Comparison of ENCODE assay signal across 8 cellular contexts in genomic region chr1:158149175-158149574, GRCh38. TPM values are rescaled to one million over a fixed set of nuclear protein-coding genes. Genes with fewer than 3 reads are reported as not detected.
DNase-seq lines count a peak whose midpoint lies in the region; ATAC-seq and TF ChIP-seq lines count a peak whose summit lies in the region.

No MANE protein-coding gene starts in this region.

- TF ChIP-seq CTCF in AG09309 (IDR thresholded peaks at IDR 0.05; ENCODE audit: control insufficient read depth, insufficient read depth, low read depth, low read length, missing control alignments) (no peak), LNCaP clone FGC (IDR thresholded peaks at IDR 0.05; ENCODE audit: control insufficient read depth, extremely low read depth, insufficient read depth) (no peak)

- DNase-seq in AG09309 (ENCODE audit: low read depth) (no peak), LNCaP clone FGC (ENCODE audit: low read depth) (no peak), Kasumi-1 (lab: John Stamatoyannopoulos, UW) (no peak), NCI-H1930 (lab: John Stamatoyannopoulos, UW) (no peak), AG08396 (ENCODE audit: low spot score) (no peak)
- DNase-seq in naive thymus-derived CD4-positive, alpha-beta T cell = no peak
- DNase-seq in activated effector memory CD4-positive, alpha-beta T cell treated with Interleukin-2 at 50 U/mL for 16 hours = no peak

- H3K36me3 Mint-ChIP-seq in naive thymus-derived CD4-positive, alpha-beta T cell = peaks cover 0 to 4% (median 0%) of the 10 kb centered on the region in 5 donors

- peaks cover 23 to 37% (median 31%) of the 10 kb centered on the region in 7 donors for H3K4me1 Mint-ChIP-seq in naive thymus-derived CD4-positive, alpha-beta T cell

- POLR2A ChIA-PET in naive thymus-derived CD4-positive, alpha-beta T cell (lab: Charles Lee) = no interaction called here

- peaks cover 0 to 4% (median 0%) of the 10 kb centered on the region in 3 experiments for H3K36me3 ChIP-seq in naive thymus-derived CD4-positive, alpha-beta T cell (ENCODE audit: control insufficient read depth in 2 of 3, insufficient read depth in 3 of 3, low read length in 3 of 3)

- H3K4me3 ChIP-seq in AG09309 (ENCODE audit: control insufficient read depth, low read depth, low read length) = peak overlapping the region; percentile 31
- peak overlapping the region; percentile 46 for H3K4me3 ChIP-seq in LNCaP clone FGC (ENCODE audit: low read depth, low read length)
- H3K4me3 ChIP-seq in naive thymus-derived CD4-positive, alpha-beta T cell (ENCODE audit: low read length) = peak overlapping the region; percentile 72

- H3K9me3 Mint-ChIP-seq in naive thymus-derived CD4-positive, alpha-beta T cell = peaks cover 0 to 10% (median 0%) of the 10 kb centered on the region in 11 donors

- H3K27me3 Mint-ChIP-seq in naive thymus-derived CD4-positive, alpha-beta T cell = peaks cover 0 to 5% (median 0%) of the 10 kb centered on the region in 5 donors

- ATAC-seq in naive thymus-derived CD4-positive, alpha-beta T cell = no peak

- H3K4me3 Mint-ChIP-seq in naive thymus-derived CD4-positive, alpha-beta T cell = peak overlapping the region; percentile 86 to 99 (median 96)

- peak overlapping the region; percentile 73 for H3K27ac ChIP-seq in cingulate gyrus (ENCODE audit: low read depth, low read length)
- peak overlapping the region; percentile 68 for H3K27ac ChIP-seq in naive thymus-derived CD4-positive, alpha-beta T cell (ENCODE audit: low read depth, low read length)

- no peaks in the 10 kb centered on the region for H3K9me3 ChIP-seq in naive thymus-derived CD4-positive, alpha-beta T cell (ENCODE audit: control insufficient read depth in 2 of 3, low read length in 3 of 3)

- peak overlapping the region; percentile 83 to 97 (median 90) for H3K27ac Mint-ChIP-seq in naive thymus-derived CD4-positive, alpha-beta T cell

- no peaks in the 10 kb centered on the region for H3K27me3 ChIP-seq in naive thymus-derived CD4-positive, alpha-beta T cell (ENCODE audit: control insufficient read depth in 2 of 2, insufficient read depth in 2 of 2, low read length in 2 of 2)

- CTCF ChIA-PET in naive thymus-derived CD4-positive, alpha-beta T cell (lab: Charles Lee) = interaction anchor here (0.9 kb wide), 1 partner anchor 55 kb away, joined by 3 read pairs; no protein-coding TSS in a partner anchor

- peaks cover 9 to 12% of the 10 kb centered on the region in 2 donors for H3K4me1 ChIP-seq in naive thymus-derived CD4-positive, alpha-beta T cell (ENCODE audit: control insufficient read depth in 2 of 2, insufficient read depth in 2 of 2, low read length in 2 of 2)

- intact Hi-C loops in naive thymus-derived CD4-positive, alpha-beta T cell (cut with micrococcal nuclease) = loop anchor here in 1 of 2 donors (1.0 kb wide), 1 partner anchor 24 kb away; no protein-coding TSS in a partner anchor

RNA-seq across cellular contexts. Expression of gene CD1D, which starts 31.5 kb away (rescaled TPM):
- total RNA-seq in naive thymus-derived CD4-positive, alpha-beta T cell = 10 to 100 TPM in 1 of 5 experiments, 1 to 10 TPM in 1, under 1 TPM in 1, not detected in 2; 0.16 to 13.2 (median 1.7) TPM
- polyA plus RNA-seq in naive thymus-derived CD4-positive, alpha-beta T cell = under 1 TPM in 1 of 2 donors, not detected in 1; 0.09 TPM
